1 cellular context compared by ENCODE assay signal in genomic region chr3:112000971-112001370, GRCh38.
TF ChIP-seq lines count a peak whose summit lies in the region.

No MANE protein-coding gene starts in this region.

TF ChIP-seq in GM23338, 12 proteins besides CTCF, POLR2A, EP300 and RAD21 (continued from another document):
- TF ChIP-seq ZNF462 (CRISPR knock-in tag; IDR thresholded peaks at IDR 0.05) (no peak), ZNF114 (CRISPR knock-in tag; IDR thresholded peaks at IDR 0.05) (no peak), NANOG (IDR thresholded peaks at IDR 0.05; ENCODE audit: borderline replicate concordance) (no peak)
